28 cellular contexts compared by ENCODE assay signal in genomic region chr9:112401175-112401815, GRCh38.
"Had no signal": no experiment of that assay in that cellular context is flagged by ENCODE, and none has a peak within 500 bp of the region (broad histone marks: within the 10 kb centered on the region; RNA-seq: fewer than 3 reads in every experiment).

No MANE protein-coding gene starts in this region.

- ATAC-seq: activated T-helper 17 cell treated with anti-CD3 and anti-CD28 coated beads, Interleukin-2, amount 50 U/mL, for 72 hours; Right ventricle myocardium inferior; T-cell had no signal

- H3K4me3 Mint-ChIP-seq: activated CD4-positive, alpha-beta memory T cell treated with anti-CD3 and anti-CD28 coated beads, Interleukin-2, amount 10 ng/mL, durations not matched to agents 7 days and 5 days; activated naive CD4-positive, alpha-beta T cell treated with anti-CD3 and anti-CD28 coated beads for 36 hours; activated naive CD8-positive, alpha-beta T cell; activated T-helper 17 cell treated with anti-CD3 and anti-CD28 coated beads, Interleukin-2, amount 50 U/mL, for 72 hours; T-cell had no signal

- H3K27ac ChIP-seq: brain microvascular endothelial cell, cardiac muscle cell, SK-N-MC had no signal

- H3K4me1 Mint-ChIP-seq: activated CD4-positive, alpha-beta memory T cell treated with anti-CD3 and anti-CD28 coated beads, Interleukin-2, amount 10 ng/mL, durations not matched to agents 7 days and 5 days; activated T-helper 17 cell treated with anti-CD3 and anti-CD28 coated beads, Interleukin-2, amount 50 U/mL, for 72 hours; T-cell had no signal

- H3K27me3 Mint-ChIP-seq: activated CD4-positive, alpha-beta memory T cell treated with anti-CD3 and anti-CD28 coated beads, Interleukin-2, amount 10 ng/mL, durations not matched to agents 7 days and 5 days; activated naive CD8-positive, alpha-beta T cell; activated T-helper 17 cell treated with anti-CD3 and anti-CD28 coated beads, Interleukin-2, amount 50 U/mL, for 72 hours; T-cell had no signal

- FAIRE-seq: TTC549 had no signal

- H3K27ac Mint-ChIP-seq: activated CD4-positive, alpha-beta memory T cell treated with anti-CD3 and anti-CD28 coated beads, Interleukin-2, amount 10 ng/mL, durations not matched to agents 7 days and 5 days; activated naive CD4-positive, alpha-beta T cell treated with anti-CD3 and anti-CD28 coated beads for 36 hours; activated naive CD8-positive, alpha-beta T cell; activated T-helper 17 cell treated with anti-CD3 and anti-CD28 coated beads, Interleukin-2, amount 50 U/mL, for 72 hours; T-cell had no signal

- DNase-seq: activated CD4-positive, alpha-beta memory T cell treated with anti-CD3 and anti-CD28 coated beads, Interleukin-2, amount 10 ng/mL, durations not matched to agents 7 days and 5 days; activated CD4-positive, alpha-beta T cell treated with anti-CD3 and anti-CD28 coated beads, Interleukin-2, amount 50 U/mL, for 1 hour; activated CD4-positive, CD25-positive, alpha-beta regulatory T cell; activated gamma-delta T cell; activated naive CD4-positive, alpha-beta T cell treated with anti-CD3 and anti-CD28 coated beads for 36 hours; activated T-cell treated with anti-CD3 and anti-CD28 coated beads for 4 hours; activated T-cell treated with anti-CD3 and anti-CD28 coated beads, Interleukin-2, amount 50 U/mL, for 48 hours; amygdala; brain microvascular endothelial cell; IMR-90; KG1; NCI-H1105; NCI-H1436; NCI-H1930; NCI-H2107; NCI-H345; NCI-H510A; NCI-H526 treated with DMSO at 0.1 percent for 48 hours; RPMI8226; T-cell; T-helper 2 cell; T1000 had no signal

- H3K27me3 ChIP-seq: brain microvascular endothelial cell, cardiac muscle cell had no signal

- H3K4me3 ChIP-seq: cardiac muscle cell, SK-N-MC had no signal

- H3K36me3 ChIP-seq: brain microvascular endothelial cell had no signal
